ENCODE assay signal across 26 cellular contexts in the genomic region with DNA sequence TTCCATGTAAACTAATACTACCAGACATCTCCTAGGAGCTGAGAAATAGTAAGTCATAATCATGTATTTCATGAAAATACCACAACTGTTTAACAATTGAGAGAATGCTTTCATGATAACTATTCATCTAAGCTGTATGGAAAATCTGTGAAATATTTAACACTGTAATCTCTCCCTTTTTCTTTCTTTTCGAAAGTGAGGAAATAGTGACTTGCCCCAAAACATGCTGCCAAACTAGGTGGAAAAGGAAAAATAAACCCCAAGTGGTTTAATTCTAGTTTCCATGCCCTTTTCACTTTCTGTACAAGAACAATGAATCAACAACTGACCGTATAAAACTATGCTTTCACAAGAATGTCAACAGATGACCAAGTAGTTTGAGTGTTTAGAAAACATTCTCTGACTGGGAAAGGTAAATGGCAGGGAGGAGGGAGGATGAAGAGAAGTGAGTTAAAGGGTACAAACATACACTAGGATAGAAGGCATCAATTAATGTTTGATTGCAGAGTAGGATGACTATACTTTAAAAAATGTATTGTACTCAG.
"Had no signal": no experiment of that assay in that cellular context is flagged by ENCODE, and none has a peak within 500 bp of the region (broad histone marks: within the 10 kb centered on the region; RNA-seq: fewer than 3 reads in every experiment).

No MANE protein-coding gene starts in this region.

- FAIRE-seq: bronchial epithelial cell, TTC549, urothelium cell line had no signal

- H3K27me3 ChIP-seq: foreskin keratinocyte, heart left ventricle, right lobe of liver, testis had no signal

- DNase-seq: activated CD4-positive, alpha-beta T cell treated with anti-CD3 and anti-CD28 coated beads for 4 hours; activated CD4-positive, alpha-beta T cell treated with anti-CD3 and anti-CD28 coated beads, Interleukin-2, amount 50 U/mL, for 48 hours; activated CD8-positive, alpha-beta memory T cell treated with anti-CD3 and anti-CD28 coated beads for 24 hours; activated gamma-delta T cell; anterior cingulate cortex; foreskin keratinocyte; heart left ventricle; left ventricle myocardium inferior; mucosa of descending colon; right lobe of liver; stimulated activated CD4-positive, alpha-beta T cell treated with anti-CD3 and anti-CD28 coated beads, Interleukin-2, amount 100 ng/mL, for 48 hours; stimulated activated naive CD8-positive, alpha-beta T cell treated with anti-CD3 and anti-CD28 coated beads, Interleukin-15, Interleukin-2, amounts not matched to agents 100 U/mL and 50 U/mL, for 24 hours; SW 1271; T-helper 9 cell; testis had no signal

- H3K4me3 Mint-ChIP-seq: activated T-helper 1 cell treated with anti-CD3 and anti-CD28 coated beads, Interleukin-12 subunit alpha, Interleukin-12 subunit beta, Interleukin-2, Interleukin-4 antibody, amounts not matched to agents 30 ng/mL and 10 ng/mL and 1 ng/mL, durations not matched to agents 14 hours and 24 hours and 36 hours; central memory CD8-positive, alpha-beta T cell; dendritic cell treated with granulocyte-macrophage colony-stimulating factor and Interleukin-4, amounts not matched to agents 40 ng/mL and 50 ng/mL, for 4 days; natural killer cell treated with Interleukin-12 subunit alpha and Interleukin-12 subunit beta and Interleukin-15 and Interleukin-18, amount 100 ng/mL, for 72 hours; T-helper 1 cell treated with Interleukin-12 subunit alpha and Interleukin-12 subunit beta and Interleukin-4 antibody, amounts not matched to agents 30 μg/mL and 1 μg/mL, for 36 hours had no signal

- H3K27me3 Mint-ChIP-seq: central memory CD8-positive, alpha-beta T cell; dendritic cell treated with granulocyte-macrophage colony-stimulating factor and Interleukin-4, amounts not matched to agents 40 ng/mL and 50 ng/mL, for 4 days had no signal

- H3K4me1 Mint-ChIP-seq: central memory CD8-positive, alpha-beta T cell had no signal

- H3K4me1 ChIP-seq: right lobe of liver, testis had no signal

- ATAC-seq: activated naive CD4-positive, alpha-beta T cell treated with anti-CD3 and anti-CD28 coated beads, Interleukin-2, amount 50 U/mL, for 72 hours; foreskin keratinocyte; heart left ventricle; mucosa of descending colon; natural killer cell treated with Interleukin-12 subunit alpha and Interleukin-12 subunit beta and Interleukin-15 and Interleukin-18, amount 100 ng/mL, for 72 hours; right lobe of liver; stimulated activated naive CD8-positive, alpha-beta T cell treated with anti-CD3 and anti-CD28 coated beads, Interleukin-15, Interleukin-2, amounts not matched to agents 100 U/mL and 50 U/mL, for 24 hours had no signal

- H3K36me3 Mint-ChIP-seq: activated naive CD4-positive, alpha-beta T cell treated with anti-CD3 and anti-CD28 coated beads, Interleukin-2, amount 50 U/mL, for 72 hours; natural killer cell treated with Interleukin-12 subunit alpha and Interleukin-12 subunit beta and Interleukin-15 and Interleukin-18, amount 100 ng/mL, for 72 hours had no signal

- H3K9me3 Mint-ChIP-seq: activated T-helper 1 cell treated with anti-CD3 and anti-CD28 coated beads, Interleukin-12 subunit alpha, Interleukin-12 subunit beta, Interleukin-2, Interleukin-4 antibody, amounts not matched to agents 30 ng/mL and 10 ng/mL and 1 ng/mL, durations not matched to agents 14 hours and 24 hours and 36 hours; central memory CD8-positive, alpha-beta T cell; dendritic cell treated with granulocyte-macrophage colony-stimulating factor and Interleukin-4, amounts not matched to agents 40 ng/mL and 50 ng/mL, for 4 days; T-helper 1 cell treated with Interleukin-12 subunit alpha and Interleukin-12 subunit beta and Interleukin-4 antibody, amounts not matched to agents 30 μg/mL and 1 μg/mL, for 36 hours had no signal

- H3K27ac ChIP-seq: foreskin keratinocyte, heart left ventricle, left ventricle myocardium inferior, right lobe of liver, testis, VCaP had no signal

- H3K9me3 ChIP-seq: heart left ventricle, left ventricle myocardium inferior, mucosa of descending colon, right lobe of liver, testis had no signal

- H3K36me3 ChIP-seq: heart left ventricle, left ventricle myocardium inferior, right lobe of liver had no signal

- H3K4me3 ChIP-seq: heart left ventricle, left ventricle myocardium inferior, lung, mucosa of descending colon, right lobe of liver, testis had no signal

- H3K27ac Mint-ChIP-seq: activated naive CD4-positive, alpha-beta T cell treated with anti-CD3 and anti-CD28 coated beads, Interleukin-2, amount 50 U/mL, for 72 hours; activated T-helper 1 cell treated with anti-CD3 and anti-CD28 coated beads, Interleukin-12 subunit alpha, Interleukin-12 subunit beta, Interleukin-2, Interleukin-4 antibody, amounts not matched to agents 30 ng/mL and 10 ng/mL and 1 ng/mL, durations not matched to agents 14 hours and 24 hours and 36 hours; dendritic cell treated with granulocyte-macrophage colony-stimulating factor and Interleukin-4, amounts not matched to agents 40 ng/mL and 50 ng/mL, for 4 days; natural killer cell treated with Interleukin-12 subunit alpha and Interleukin-12 subunit beta and Interleukin-15 and Interleukin-18, amount 100 ng/mL, for 72 hours; T-helper 1 cell treated with Interleukin-12 subunit alpha and Interleukin-12 subunit beta and Interleukin-4 antibody, amounts not matched to agents 30 μg/mL and 1 μg/mL, for 36 hours had no signal
